ENCODE assay signal across 8 cellular contexts in genomic region chr1:147172168-147173016, GRCh38. TPM values are rescaled to one million over a fixed set of nuclear protein-coding genes. Genes with fewer than 3 reads are reported as not detected.
DNase-seq lines count a peak whose midpoint lies in the region; ATAC-seq and TF ChIP-seq lines count a peak whose summit lies in the region.

TSS of gene PRKAB2 (minus strand) at chr1:147172470. CDS start at chr1:147172144, 326 bp downstream.

- ATAC-seq in GM18909 (IDR thresholded peaks at IDR 0.05; ENCODE audit: poor library complexity, unreplicated experiment) = peak; percentile 89
- peak; percentile 85 for ATAC-seq in HG03159 (IDR thresholded peaks at IDR 0.05; ENCODE audit: unreplicated experiment)
- peak; percentile 88 for ATAC-seq in activated B cell treated with CpG ODN at 0.5 μM for 24 hours (ENCODE audit: low read depth)

- no peak for TF ChIP-seq POLR2A in spleen (IDR thresholded peaks at IDR 0.05)

- H3K27me3 Mint-ChIP-seq in activated B cell treated with CpG ODN at 0.5 μM for 24 hours = no peaks in the 10 kb centered on the region

- peaks cover 0 to 11% (median 0%) of the 10 kb centered on the region in 6 donors for H3K36me3 ChIP-seq in spleen

- H3K9me3 Mint-ChIP-seq in activated B cell treated with CpG ODN at 0.5 μM for 24 hours = no peaks in the 10 kb centered on the region

- CTCF ChIA-PET in activated B cell treated with CpG ODN at 0.5 μM for 24 hours (lab: Charles Lee) = interaction anchor here (0.9 to 3.8 kb wide), 5 partner anchors 16 to 71 kb away, joined by 3 to 24 read pairs (median 3); partner anchors contain the start of genes CHD1L and FMO5

- H3K27ac ChIP-seq in caudate nucleus (ENCODE audit: low read depth, low read length) (peak within 1 kb of the TSS; percentile 93), spleen (peak within 1 kb of the TSS; percentile 88 to 96 (median 94))

- H3K9me3 ChIP-seq in spleen = no peaks in the 10 kb centered on the region

- DNase-seq in AG09319 (ENCODE audit: extremely low read depth, low read depth) = peak; percentile 93
- peak; percentile 92 for DNase-seq in NCI-H2196 treated with DMSO at 0.1 percent for 48 hours (lab: John Stamatoyannopoulos, UW; ENCODE audit: unreplicated experiment)
- peak; percentile 96 for DNase-seq in activated B cell treated with CpG ODN at 0.5 μM for 24 hours
- peak in 60 of 61 donors; percentile 69 to 99 (median 93) for DNase-seq in caudate nucleus (lab: John Stamatoyannopoulos, UW)
- peak; percentile 93 for DNase-seq in inferior parietal cortex (ENCODE audit: extremely low spot score)
- peak; percentile 99 for DNase-seq in spleen

- POLR2A ChIA-PET in activated B cell treated with CpG ODN at 0.5 μM for 24 hours (lab: Charles Lee) = interaction anchor here (0.7 to 3.5 kb wide), 9 partner anchors 10 to 889 kb away, joined by 3 to 57 read pairs (median 5); partner anchors contain the start of genes CHD1L and FMO5

- TF ChIP-seq CTCF in AG09319 (IDR thresholded peaks at IDR 0.05; ENCODE audit: low read depth, low read length) (peak; percentile 69), activated B cell treated with CpG ODN at 0.5 μM for 24 hours (IDR thresholded peaks at IDR 0.05) (peak; percentile 83), spleen (IDR thresholded peaks at IDR 0.05 in 8 of 11, conservative IDR thresholded peaks at IDR 0.05 in 3 of 11) (peak; percentile 76 to 99 (median 96))

- H3K27me3 ChIP-seq in spleen (replicated peaks in 1 of 7) = no peaks in the 10 kb centered on the region

- peaks cover 32% of the 10 kb centered on the region for H3K4me1 Mint-ChIP-seq in activated B cell treated with CpG ODN at 0.5 μM for 24 hours

- 0 to 1% (median 1%) methylated on average over 29 to 72 of the region's 72 CpGs for WGBS in spleen, 5 donors

- H3K27ac Mint-ChIP-seq in activated B cell treated with CpG ODN at 0.5 μM for 24 hours = peak within 1 kb of the TSS; percentile 98

- intact Hi-C loops in activated B cell treated with CpG ODN at 0.5 μM for 24 hours (cut with micrococcal nuclease) = loop anchor here (1.0 to 10.0 kb wide), 2 partner anchors 71 to 88 kb away; no protein-coding TSS in a partner anchor
- intact Hi-C loops in spleen (cut with DNase I; ENCODE audit: low total_unique reads) = loop anchor here (5.0 kb wide), 1 partner anchor 70 kb away; the partner anchor contains the start of gene CHD1L

- H3K4me3 Mint-ChIP-seq in activated B cell treated with CpG ODN at 0.5 μM for 24 hours = peak within 1 kb of the TSS; percentile 99

- peak within 1 kb of the TSS; percentile 75 to 97 (median 94) for H3K4me3 ChIP-seq in spleen

- H3K4me1 ChIP-seq in spleen = peaks cover 0 to 54% (median 35%) of the 10 kb centered on the region in 6 donors

- H3K36me3 Mint-ChIP-seq in activated B cell treated with CpG ODN at 0.5 μM for 24 hours (ENCODE audit: low read depth) = peaks cover 22% of the 10 kb centered on the region

RNA-seq across cellular contexts. Expression of gene PRKAB2, which starts in this region (rescaled TPM):
- 9.8 and 10.5 TPM in 2 replicates for total RNA-seq in activated B cell treated with CpG ODN at 0.5 μM for 24 hours
- 10 to 100 TPM in 5 of 7 donors, 1 to 10 TPM in 2; 7.3 to 19.1 (median 10.5) TPM for total RNA-seq in spleen
- 1 to 10 TPM; 4.6 to 5.2 (median 4.6) TPM for polyA plus RNA-seq in spleen

Comparison
In these comparisons a context has a peak if more than half of its experiments do, and no peak if none do; other contexts are left out.
1. Peak in every context shown above with its lines: DNase-seq, ATAC-seq, H3K4me3 ChIP-seq and H3K27ac ChIP-seq.